9 cellular contexts compared by ENCODE assay signal in the genomic region with DNA sequence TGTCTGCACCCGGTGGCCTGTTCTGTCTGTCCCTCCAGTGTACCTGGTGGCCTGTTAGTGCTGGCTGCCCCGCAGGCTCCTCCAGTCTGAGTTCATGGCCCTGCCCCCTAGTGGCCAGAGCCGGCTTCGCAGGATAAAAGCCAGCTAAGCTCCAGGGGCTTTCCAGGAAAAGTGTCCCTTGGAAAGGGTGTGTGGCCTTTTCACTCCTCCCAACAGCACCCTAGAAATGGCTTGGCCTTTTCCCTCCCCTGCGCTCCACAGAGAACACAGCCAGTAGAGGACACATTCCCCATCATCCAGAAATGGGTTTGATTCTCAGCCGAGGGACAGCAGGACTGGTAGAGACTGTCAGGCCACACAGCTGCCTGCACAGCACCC. TPM values are rescaled to one million over a fixed set of nuclear protein-coding genes. Genes with fewer than 3 reads are reported as not detected.
A peak's percentile ranks its signal among the peaks of the same experiment; 100 is the strongest.
DNase-seq lines count a peak whose midpoint lies in the region; ATAC-seq and TF ChIP-seq lines count a peak whose summit lies in the region.
"Not testable (repeated sequence)": the region's sequence is repeated elsewhere in the genome, so short reads cannot be mapped to it uniquely, and the experiment has no call there.
"Had no signal": no experiment of that assay in that cellular context is flagged by ENCODE, and none has a peak within 500 bp of the region (broad histone marks: within the 10 kb centered on the region; RNA-seq: fewer than 3 reads in every experiment).

No MANE protein-coding gene starts in this region.

- H3K36me3 ChIP-seq in PC-9 (ENCODE audit: low read depth); neutrophil: not testable (repeated sequence)

- CTCF ChIA-PET in PC-9 (lab: Charles Lee), result not testable (repeated sequence)

- not testable (repeated sequence) for H4K20me1 ChIP-seq in PC-9 (ENCODE audit: insufficient read depth)

- not testable (repeated sequence) for H3K79me2 ChIP-seq in PC-9 (ENCODE audit: low read depth)

- intact Hi-C loops in PC-9 (cut with micrococcal nuclease; ENCODE audit: unreplicated experiment); head of caudate nucleus (cut with DNase I): not testable (repeated sequence)

- H3K9me3 ChIP-seq in PC-9 (ENCODE audit: insufficient read depth, low read depth); neutrophil: not testable (repeated sequence)

- not testable (repeated sequence) for H3K9me2 ChIP-seq in PC-9 (ENCODE audit: insufficient read depth)

- in situ Hi-C loops in astrocyte of the cerebellum (cut with HindIII; ENCODE audit: low sequenced_read_pairs), result not testable (repeated sequence)

- not testable (repeated sequence) for H3F3A ChIP-seq in PC-9 (ENCODE audit: insufficient read depth, low read depth)

- not testable (repeated sequence) for BruUV-seq in PC-9 (replicated peaks; lab: Mats Ljungman, UMichigan)

- not testable (repeated sequence) for H3K4me2 ChIP-seq in PC-9

- POLR2A ChIA-PET in PC-9 (lab: Charles Lee; ENCODE audit: unreplicated experiment), result not testable (repeated sequence)

- peak; percentile 55 for ATAC-seq in GM19452 (IDR thresholded peaks at IDR 0.05; ENCODE audit: unreplicated experiment)

- not testable (repeated sequence) for H2AFZ ChIP-seq in PC-9

- not testable (repeated sequence) for H3K27me3 ChIP-seq in PC-9 (ENCODE audit: insufficient read depth, low read depth)
- peaks cover 11% of the 10 kb centered on the region for H3K27me3 ChIP-seq in neutrophil

- TF ChIP-seq CTCF in AG10803 (conservative IDR thresholded peaks at IDR 0.05; ENCODE audit: low read length) (peak; percentile 40), PC-9 (conservative IDR thresholded peaks at IDR 0.05) (peak; percentile 62), astrocyte of the cerebellum (IDR thresholded peaks at IDR 0.05; ENCODE audit: low read depth, low read length, missing control alignments) (peak; percentile 34), neutrophil (IDR thresholded peaks at IDR 0.05) (peak; percentile 84)

- H3K4me3 ChIP-seq in AG10803 (ENCODE audit: low read length); PC-9; astrocyte of the cerebellum (ENCODE audit: low read depth, low read length); neutrophil (ENCODE audit: low read depth in 1 of 2, low read length in 1 of 2): not testable (repeated sequence)

- not testable (repeated sequence) for H3K27ac ChIP-seq in PC-9, neutrophil

- H3K4me1 ChIP-seq in PC-9 (replicated peaks; ENCODE audit: insufficient read depth); neutrophil (ENCODE audit: control insufficient read depth in 1 of 2, insufficient read depth in 1 of 2, low read depth in 1 of 2, low read length in 1 of 2): not testable (repeated sequence)

- DNase-seq in AG10803 (ENCODE audit: low read depth); PC-9; astrocyte of the cerebellum (ENCODE audit: low read depth): not testable (repeated sequence)
- peak; percentile 8 to 43 for DNase-seq in activated CD8-positive, alpha-beta memory T cell treated with anti-CD3 and anti-CD28 coated beads for 1 hour (ENCODE audit: extremely low read depth in 1 of 2, low read depth in 1 of 2)
- DNase-seq in head of caudate nucleus, result peak in 39 of 42 donors; percentile 7 to 77 (median 43)
- DNase-seq in stimulated activated CD8-positive, alpha-beta memory T cell treated with anti-CD3 and anti-CD28 coated beads, Interleukin-12 subunit alpha, Interleukin-12 subunit beta, amount 100 ng/mL, for 1 hour (ENCODE audit: low read depth), result peak; percentile 27

RNA-seq across cellular contexts. Expression of gene GOLGA6D, which starts 16.7 kb away (rescaled TPM):
- total RNA-seq in PC-9 (2021), result not detected in 2 replicates
- total RNA-seq: M059J had no signal

RNA-seq across cellular contexts. Expression of gene COMMD4, which starts 36.6 kb away (rescaled TPM):
- 132 and 156 TPM in 2 replicates for total RNA-seq in PC-9 (2021)

RNA-seq across cellular contexts. Expression of gene GOLGA6C, which starts 41.2 kb away (rescaled TPM):
- total RNA-seq in PC-9 (2021), result not detected in 2 replicates
- total RNA-seq: M059J had no signal

RNA-seq across cellular contexts. Expression of gene NEIL1, which starts 47.5 kb away (rescaled TPM):
- total RNA-seq in PC-9 (2021), result 21.3 and 27.1 TPM in 2 replicates

Comparison
In these comparisons a context has a peak if more than half of its experiments do, and no peak if none do; other contexts are left out.
1. CTCF ChIP-seq: peak in every context shown above with its lines; median percentile 84 in neutrophil; 62 in PC-9; 40 in AG10803; 34 in astrocyte of the cerebellum.